ENCODE assay signal across 23 cellular contexts in genomic region chr3:120608506-120608905, GRCh38.
"Had no signal": no experiment of that assay in that cellular context is flagged by ENCODE, and none has a peak within 500 bp of the region (broad histone marks: within the 10 kb centered on the region; RNA-seq: fewer than 3 reads in every experiment).

No MANE protein-coding gene starts in this region.

- FAIRE-seq: HepG2 had no signal

- H3K27ac ChIP-seq: RWPE1 had no signal

- DNase-seq: IMR-90; Karpas-422; KG1; MV-4-11; NCI-H1048; NCI-H1105; NCI-H1417; NCI-H1436 treated with DMSO at 0.1 percent for 48 hours; NCI-H1694; NCI-H187 treated with DMSO at 0.1 percent for 48 hours; NCI-H2029 treated with DMSO at 0.1 percent for 48 hours; NCI-H2171 treated with DMSO at 0.1 percent for 48 hours; NCI-H345; NCI-H446 treated with DMSO at 0.1 percent for 48 hours; NCI-H510A treated with DMSO at 0.1 percent for 48 hours; NCI-H526; NK-92 treated with Interleukin-12 subunit alpha and Interleukin-12 subunit beta, amount 100 ng/mL, for 24 hours; PC-3; SHP77; SW 1271; T-cell had no signal
